In the genomic region with DNA sequence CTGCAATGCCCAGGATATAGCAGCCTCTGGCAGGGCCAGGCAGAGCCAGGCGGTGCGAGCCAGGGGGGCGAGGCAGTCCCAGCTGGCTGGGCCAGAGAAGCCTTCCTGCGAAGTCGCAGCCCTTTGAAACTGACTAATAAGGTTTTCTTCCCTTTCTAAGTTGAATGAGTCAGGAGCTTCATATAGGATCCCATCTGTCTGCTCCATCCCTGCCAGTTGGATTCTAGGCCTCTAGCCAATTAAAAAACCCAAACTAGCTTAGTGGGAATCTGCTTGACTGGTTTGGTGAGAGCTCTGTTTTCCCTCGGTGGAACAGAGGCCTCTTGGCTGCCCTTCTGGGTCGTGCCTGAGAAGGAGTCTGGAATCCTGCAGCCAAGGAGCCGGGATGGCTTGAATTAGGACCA, we compare ENCODE assay signal across 15 cellular contexts.
DNase-seq lines count a peak whose midpoint lies in the region; ATAC-seq and TF ChIP-seq lines count a peak whose summit lies in the region.
"Had no signal": no experiment of that assay in that cellular context is flagged by ENCODE, and none has a peak within 500 bp of the region (broad histone marks: within the 10 kb centered on the region; RNA-seq: fewer than 3 reads in every experiment).

No MANE protein-coding gene starts in this region.

- intact Hi-C loops in left ventricle myocardium inferior (cut with micrococcal nuclease), result no loop called here

- H3K4me3 ChIP-seq in osteoblast (ENCODE audit: insufficient read depth, low read length) (no peak overlapping the region), left ventricle myocardium inferior (no peak overlapping the region)
- H3K4me3 ChIP-seq: lung had no signal

- no peaks in the 10 kb centered on the region for H3K9me3 ChIP-seq in osteoblast (ENCODE audit: low read depth, low read length)
- no peaks in the 10 kb centered on the region for H3K9me3 ChIP-seq in left ventricle myocardium inferior (replicated peaks)
- H3K9me3 ChIP-seq: neutrophil had no signal

- no peak for ATAC-seq in GM21825 (IDR thresholded peaks at IDR 0.05; ENCODE audit: unreplicated experiment)
- ATAC-seq: activated T-helper 17 cell treated with anti-CD3 and anti-CD28 coated beads, Interleukin-2, amount 50 U/mL, for 72 hours had no signal

- H3K4me2 ChIP-seq in osteoblast (ENCODE audit: insufficient read depth, low read length), result no peak overlapping the region

- H3K4me1 ChIP-seq in osteoblast (ENCODE audit: insufficient read depth, low read length) (no peaks in the 10 kb centered on the region), left ventricle myocardium inferior (no peaks in the 10 kb centered on the region)

- no peak overlapping the region for H2AFZ ChIP-seq in osteoblast (ENCODE audit: low read length)

- H3K36me3 ChIP-seq in osteoblast (ENCODE audit: insufficient read depth, low read length) (no peaks in the 10 kb centered on the region), left ventricle myocardium inferior (no peaks in the 10 kb centered on the region)
- H3K36me3 ChIP-seq: neutrophil had no signal

- peaks cover 3% of the 10 kb centered on the region for H3K27me3 Mint-ChIP-seq in brain
- H3K27me3 Mint-ChIP-seq in type B pancreatic cell, result peaks cover 44% of the 10 kb centered on the region

- H3K4me3 Mint-ChIP-seq in brain (peak overlapping the region in 2 of 5 experiments; percentile 60 to 64), type B pancreatic cell (no peak overlapping the region)
- H3K4me3 Mint-ChIP-seq: activated CD4-positive, alpha-beta T cell treated with anti-CD3 and anti-CD28 coated beads, Interleukin-2, amount 10 ng/mL, durations not matched to agents 24 days and 14 days; activated T-helper 17 cell treated with anti-CD3 and anti-CD28 coated beads, Interleukin-2, amount 50 U/mL, for 72 hours had no signal

- peak; percentile 13 for DNase-seq in EL
- DNase-seq in NCI-H1694 (lab: John Stamatoyannopoulos, UW), result peak; percentile 97
- DNase-seq in osteoblast (ENCODE audit: insufficient read length, low spot score, missing footprints), result peak; percentile 92
- no peak for DNase-seq in type B pancreatic cell (ENCODE audit: extremely low spot score, unreplicated experiment)
- DNase-seq in left ventricle myocardium inferior, result no peak
- DNase-seq: activated CD4-positive, alpha-beta T cell treated with anti-CD3 and anti-CD28 coated beads, Interleukin-2, amount 10 ng/mL, durations not matched to agents 24 days and 14 days; hypothalamus; NCI-H2081 treated with DMSO at 0.1 percent for 48 hours; OCI-M1; small intestine had no signal

- H3K79me2 ChIP-seq in osteoblast (ENCODE audit: insufficient read depth, low read length), result no peaks in the 10 kb centered on the region

- H3K9me3 Mint-ChIP-seq in brain (peaks cover 0 to 15% (median 0%) of the 10 kb centered on the region in 5 experiments), type B pancreatic cell (no peaks in the 10 kb centered on the region)
- H3K9me3 Mint-ChIP-seq: activated CD4-positive, alpha-beta T cell treated with anti-CD3 and anti-CD28 coated beads, Interleukin-2, amount 10 ng/mL, durations not matched to agents 24 days and 14 days; activated T-helper 17 cell treated with anti-CD3 and anti-CD28 coated beads, Interleukin-2, amount 50 U/mL, for 72 hours had no signal

- peaks cover 42% of the 10 kb centered on the region for H3K27me3 ChIP-seq in osteoblast (ENCODE audit: insufficient read depth, low read length)
- H3K27me3 ChIP-seq in left ventricle myocardium inferior (ENCODE audit: low read depth), result peaks cover 100% of the 10 kb centered on the region

- no peaks in the 10 kb centered on the region for H4K20me1 ChIP-seq in osteoblast (ENCODE audit: insufficient read depth, low read length)

- H3K27ac Mint-ChIP-seq in brain, result peak overlapping the region; percentile 64 to 99 (median 82)
- no peak overlapping the region for H3K27ac Mint-ChIP-seq in type B pancreatic cell
- H3K27ac Mint-ChIP-seq: activated CD4-positive, alpha-beta T cell treated with anti-CD3 and anti-CD28 coated beads, Interleukin-2, amount 10 ng/mL, durations not matched to agents 24 days and 14 days; activated T-helper 17 cell treated with anti-CD3 and anti-CD28 coated beads, Interleukin-2, amount 50 U/mL, for 72 hours had no signal

- TF ChIP-seq CTCF in brain (conservative IDR thresholded peaks at IDR 0.05) (no peak), osteoblast (IDR thresholded peaks at IDR 0.05; ENCODE audit: extremely low read depth, low read depth, low read length) (no peak), type B pancreatic cell (conservative IDR thresholded peaks at IDR 0.05) (no peak), left ventricle myocardium inferior (IDR thresholded peaks at IDR 0.05; ENCODE audit: borderline replicate concordance) (no peak)

- H3K4me1 Mint-ChIP-seq in brain, result peaks cover 66% of the 10 kb centered on the region
- H3K4me1 Mint-ChIP-seq in type B pancreatic cell (ENCODE audit: unreplicated experiment), result peaks cover 20% of the 10 kb centered on the region
- H3K4me1 Mint-ChIP-seq: activated CD4-positive, alpha-beta T cell treated with anti-CD3 and anti-CD28 coated beads, Interleukin-2, amount 10 ng/mL, durations not matched to agents 24 days and 14 days; activated T-helper 17 cell treated with anti-CD3 and anti-CD28 coated beads, Interleukin-2, amount 50 U/mL, for 72 hours had no signal

- no peak overlapping the region for H3K27ac ChIP-seq in osteoblast (ENCODE audit: low read depth, low read length)
- no peak overlapping the region for H3K27ac ChIP-seq in left ventricle myocardium inferior (replicated peaks)
- H3K27ac ChIP-seq: neutrophil had no signal

- H3K36me3 Mint-ChIP-seq in brain (no peaks in the 10 kb centered on the region), type B pancreatic cell (no peaks in the 10 kb centered on the region)

Comparison
In these comparisons a context has a peak if more than half of its experiments do, and no peak if none do; other contexts are left out.
1. DNase-seq: peak in EL (single experiment), NCI-H1694 (single experiment) and osteoblast (single experiment); none in type B pancreatic cell (single experiment) and left ventricle myocardium inferior (single experiment).